ENCODE assay signal across 8 cellular contexts in the genomic region with DNA sequence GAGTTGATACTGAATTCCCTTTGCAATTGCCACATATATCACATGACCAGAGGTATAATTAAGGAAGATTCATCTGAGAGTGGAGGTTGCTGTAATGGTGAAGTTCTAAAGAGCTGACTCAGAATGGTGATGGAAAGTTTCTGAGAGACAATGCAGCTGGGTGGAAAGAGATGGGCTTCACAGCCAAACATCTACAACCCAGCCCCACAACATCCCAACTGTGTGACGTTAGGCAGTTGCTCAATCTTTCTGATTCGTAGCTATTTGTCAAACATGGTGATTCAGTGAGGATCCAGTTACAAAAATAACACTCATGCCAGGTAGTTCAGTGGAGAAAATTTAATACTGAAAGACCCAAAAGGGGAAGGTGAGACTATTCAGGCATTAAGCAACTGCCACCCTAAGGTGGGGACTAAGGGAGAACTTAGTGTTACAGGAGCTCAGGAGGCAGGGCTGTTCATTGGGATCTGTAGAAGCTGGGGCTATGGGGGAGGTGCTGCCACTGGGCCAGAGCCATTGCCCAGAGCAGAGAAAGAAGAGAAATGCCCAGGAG.
DNase-seq lines count a peak whose midpoint lies in the region; ATAC-seq and TF ChIP-seq lines count a peak whose summit lies in the region.

No MANE protein-coding gene starts in this region.

- ATAC-seq in SK-N-SH treated with all-trans-retinoic acid at 6 μM for 48 hours, result peak; percentile 61

- peak in 2 of 3 donors; percentile 13 to 25 for DNase-seq in stimulated activated CD4-positive, alpha-beta T cell treated with anti-CD3 and anti-CD28 coated beads, Interleukin-12 subunit alpha, Interleukin-12 subunit beta, amount 100 ng/mL, for 48 hours (ENCODE audit: low read depth in 2 of 3, low spot score in 1 of 3)
- DNase-seq in stimulated activated CD4-positive, alpha-beta T cell treated with anti-CD3 and anti-CD28 coated beads, Interleukin-4, amount 100 ng/mL, for 1 hour, result no peak
- DNase-seq in iris pigment epithelial cell (ENCODE audit: low read depth) (peak; percentile 100), amygdala (lab: John Stamatoyannopoulos, UW) (no peak), NCI-H748 treated with DMSO at 0.1 percent for 48 hours (lab: John Stamatoyannopoulos, UW) (no peak), GM10266 (ENCODE audit: extremely low spot score) (no peak)
- no peak for DNase-seq in activated CD4-positive, CD25-positive, alpha-beta regulatory T cell (lab: John Stamatoyannopoulos, UW)

- no peak for TF ChIP-seq CTCF in GM10266 (IDR thresholded peaks at IDR 0.05; ENCODE audit: control insufficient read depth, insufficient read depth, low read depth, missing control alignments)

TF ChIP-seq in SK-N-SH treated with all-trans-retinoic acid at 6 μM for 48 hours, 23 proteins besides CTCF, POLR2A, EP300 and RAD21:
- no peak for TF ChIP-seq ZC3H10 (CRISPR knock-in tag; IDR thresholded peaks at IDR 0.05)

Comparison
In these comparisons a context has a peak if more than half of its experiments do, and no peak if none do; other contexts are left out.
1. DNase-seq: peak in stimulated activated CD4-positive, alpha-beta T cell treated with anti-CD3 and anti-CD28 coated beads, Interleukin-12 subunit alpha, Interleukin-12 subunit beta, amount 100 ng/mL, for 48 hours (2 of 3) and iris pigment epithelial cell (single experiment); none in stimulated activated CD4-positive, alpha-beta T cell treated with anti-CD3 and anti-CD28 coated beads, Interleukin-4, amount 100 ng/mL, for 1 hour (single experiment), amygdala (0 of 56), activated CD4-positive, CD25-positive, alpha-beta regulatory T cell (0 of 4), NCI-H748 treated with DMSO at 0.1 percent for 48 hours (single experiment) and GM10266 (single experiment).